In genomic region chr1:48472747-48473146, GRCh38 we compare ENCODE assay signal across 8 cellular contexts. TPM values are rescaled to one million over a fixed set of nuclear protein-coding genes. Genes with fewer than 3 reads are reported as not detected.
DNase-seq lines count a peak whose midpoint lies in the region; ATAC-seq and TF ChIP-seq lines count a peak whose summit lies in the region.

No MANE protein-coding gene starts in this region.

- H3K4me3 ChIP-seq in body of pancreas (no peak overlapping the region), upper lobe of left lung (peak overlapping the region in 3 of 4 donors; percentile 63 to 95 (median 71))

- TF ChIP-seq EP300 in upper lobe of left lung (IDR thresholded peaks at IDR 0.05), result no peak

- TF ChIP-seq POLR2A in body of pancreas (IDR thresholded peaks at IDR 0.05), result no peak
- no peak for TF ChIP-seq POLR2A in upper lobe of left lung (IDR thresholded peaks at IDR 0.05)

- CTCF ChIA-PET in activated naive CD4-positive, alpha-beta T cell treated with anti-CD3 and anti-CD28 coated beads, Interleukin-2, amount 10 ng/mL, durations not matched to agents 7 days and 5 days (lab: Charles Lee), result interaction anchor here (2.4 kb wide), 1 partner anchor 25 kb away, joined by 8 read pairs; no protein-coding TSS in a partner anchor

- no peaks in the 10 kb centered on the region for H3K36me3 ChIP-seq in body of pancreas (replicated peaks in 1 of 2; ENCODE audit: insufficient read depth in 1 of 2, low read depth in 2 of 2)
- H3K36me3 ChIP-seq in upper lobe of left lung, result no peaks in the 10 kb centered on the region

- intact Hi-C loops in body of pancreas (cut with DNase I), result no loop called here

- peaks cover 6% of the 10 kb centered on the region for H3K9me3 Mint-ChIP-seq in activated naive CD4-positive, alpha-beta T cell treated with anti-CD3 and anti-CD28 coated beads, Interleukin-2, amount 10 ng/mL, durations not matched to agents 7 days and 5 days
- peaks cover 7% of the 10 kb centered on the region for H3K9me3 Mint-ChIP-seq in memory B cell

- H3K4me3 Mint-ChIP-seq in activated naive CD4-positive, alpha-beta T cell treated with anti-CD3 and anti-CD28 coated beads, Interleukin-2, amount 10 ng/mL, durations not matched to agents 7 days and 5 days, result peak overlapping the region; percentile 78
- H3K4me3 Mint-ChIP-seq in memory B cell, result peak overlapping the region; percentile 95

- TF ChIP-seq CTCF in body of pancreas (IDR thresholded peaks at IDR 0.05), result no peak
- TF ChIP-seq CTCF in upper lobe of left lung (IDR thresholded peaks at IDR 0.05), result no peak

- ATAC-seq in body of pancreas (no peak), memory B cell (ENCODE audit: low read depth) (no peak), upper lobe of left lung (ENCODE audit: low FRiP score in 2 of 2) (no peak), HG03196 (IDR thresholded peaks at IDR 0.05; ENCODE audit: unreplicated experiment) (no peak), HG02885 (IDR thresholded peaks at IDR 0.05; ENCODE audit: poor library complexity, unreplicated experiment) (no peak)

- H3K27ac Mint-ChIP-seq in activated naive CD4-positive, alpha-beta T cell treated with anti-CD3 and anti-CD28 coated beads, Interleukin-2, amount 10 ng/mL, durations not matched to agents 7 days and 5 days, result no peak overlapping the region
- H3K27ac Mint-ChIP-seq in memory B cell, result peak overlapping the region; percentile 93

- H3K4me1 ChIP-seq in body of pancreas (peaks cover 26% of the 10 kb centered on the region), upper lobe of left lung (peaks cover 15 to 27% (median 21%) of the 10 kb centered on the region in 4 donors)

- H3K36me3 Mint-ChIP-seq in activated naive CD4-positive, alpha-beta T cell treated with anti-CD3 and anti-CD28 coated beads, Interleukin-2, amount 10 ng/mL, durations not matched to agents 7 days and 5 days, result no peaks in the 10 kb centered on the region
- H3K36me3 Mint-ChIP-seq in memory B cell, result peaks cover 5% of the 10 kb centered on the region

- WGBS in body of pancreas, 2 donors, result 71 to 79% methylated on average over 7 of the region's 7 CpGs
- 63 to 70% methylated on average over 7 of the region's 7 CpGs for WGBS in upper lobe of left lung, 2 donors

- H3K9me3 ChIP-seq in body of pancreas (no peaks in the 10 kb centered on the region), upper lobe of left lung (no peaks in the 10 kb centered on the region)

- DNase-seq in activated naive CD4-positive, alpha-beta T cell treated with anti-CD3 and anti-CD28 coated beads, Interleukin-2, amount 10 ng/mL, durations not matched to agents 7 days and 5 days, result no peak
- DNase-seq in activated naive CD4-positive, alpha-beta T cell treated with Interleukin-2 at 50 U/mL for 16 hours, result no peak
- no peak for DNase-seq in body of pancreas
- no peak for DNase-seq in memory B cell (ENCODE audit: low spot score in 2 of 2)
- DNase-seq in upper lobe of left lung, result no peak
- DNase-seq in superior temporal gyrus (ENCODE audit: extremely low spot score), result no peak

- peaks cover 22% of the 10 kb centered on the region for H3K27me3 Mint-ChIP-seq in activated naive CD4-positive, alpha-beta T cell treated with anti-CD3 and anti-CD28 coated beads, Interleukin-2, amount 10 ng/mL, durations not matched to agents 7 days and 5 days
- peaks cover 6% of the 10 kb centered on the region for H3K27me3 Mint-ChIP-seq in memory B cell

- H3K27me3 ChIP-seq in body of pancreas (no peaks in the 10 kb centered on the region), upper lobe of left lung (no peaks in the 10 kb centered on the region)

- H3K27ac ChIP-seq in body of pancreas (peak overlapping the region; percentile 63 to 87 (median 80)), upper lobe of left lung (peak overlapping the region; percentile 81 to 88 (median 86))

- peaks cover 21% of the 10 kb centered on the region for H3K4me1 Mint-ChIP-seq in activated naive CD4-positive, alpha-beta T cell treated with anti-CD3 and anti-CD28 coated beads, Interleukin-2, amount 10 ng/mL, durations not matched to agents 7 days and 5 days
- peaks cover 21% of the 10 kb centered on the region for H3K4me1 Mint-ChIP-seq in memory B cell

RNA-seq across cellular contexts. Expression of gene SPATA6, which starts 0.7 kb away (rescaled TPM):
- total RNA-seq in body of pancreas (10 to 100 TPM in 1 of 2 donors, 1 to 10 TPM in 1; 5.3 to 15.8 TPM), upper lobe of left lung (10 to 100 TPM in 5 of 6 donors, 1 to 10 TPM in 1; 9.4 to 31.6 (median 21.0) TPM)

Comparison
In these comparisons a context has a peak if more than half of its experiments do, and no peak if none do; other contexts are left out.
1. H3K4me3 ChIP-seq: peak in upper lobe of left lung (3 of 4); none in body of pancreas (0 of 2).